Comparison of ENCODE assay signal across 8 cellular contexts in genomic region chr5:83718195-83718825, GRCh38. TPM values are rescaled to one million over a fixed set of nuclear protein-coding genes. Genes with fewer than 3 reads are reported as not detected.
DNase-seq lines count a peak whose midpoint lies in the region; TF ChIP-seq lines count a peak whose summit lies in the region.

No MANE protein-coding gene starts in this region.

- H3K27me3 Mint-ChIP-seq in H9 (ENCODE audit: low read depth): peaks cover 3% of the 10 kb centered on the region

- peaks cover 7% of the 10 kb centered on the region for H3K23me2 ChIP-seq in H9 (ENCODE audit: insufficient read length, low read depth, low read length, poor library complexity, severe bottlenecking)

- no peak overlapping the region for H3K27ac Mint-ChIP-seq in H9

- TF ChIP-seq CTCF in H9 (conservative IDR thresholded peaks at IDR 0.05): peak; percentile 90
- TF ChIP-seq CTCF in breast epithelium (IDR thresholded peaks at IDR 0.05): peak; percentile 22 to 67 (median 59)
- peak; percentile 42 to 74 (median 70) for TF ChIP-seq CTCF in testis (IDR thresholded peaks at IDR 0.05)

- H2BK20ac ChIP-seq in H9 (ENCODE audit: low read depth, low read length, poor library complexity, severe bottlenecking): no peak overlapping the region

- H2AK5ac ChIP-seq in H9 (ENCODE audit: insufficient read length, low read length): no peak overlapping the region

- H3K9me3 Mint-ChIP-seq in H9: no peaks in the 10 kb centered on the region; a peak in 1 of 5 replicates

- no peak overlapping the region for H3T11ph ChIP-seq in H9 (ENCODE audit: low read length)

- no peak overlapping the region for H3K9ac ChIP-seq in H9 (ENCODE audit: extremely low read depth, insufficient read length, low read length)
- H3K9ac ChIP-seq in NT2/D1 (ENCODE audit: insufficient read length, low read depth): no peak overlapping the region

- no peak overlapping the region for H4K8ac ChIP-seq in H9 (replicated peaks; ENCODE audit: insufficient read length, low read depth, low read length)

- H2BK15ac ChIP-seq in H9 (ENCODE audit: low read depth, low read length): no peak overlapping the region

- H4K5ac ChIP-seq in H9 (ENCODE audit: insufficient read length, low read depth, low read length): no peak overlapping the region

- H3K4me1 ChIP-seq in H9 (ENCODE audit: insufficient read depth, low read length) (peaks cover 13% of the 10 kb centered on the region), NT2/D1 (ENCODE audit: insufficient read depth, insufficient read length) (no peaks in the 10 kb centered on the region), breast epithelium (no peaks in the 10 kb centered on the region), testis (peaks cover 6% of the 10 kb centered on the region)

- no peak overlapping the region for H3K23ac ChIP-seq in H9 (ENCODE audit: insufficient read length, low read depth, low read length)

- WGBS in H9 (ENCODE audit: extremely low coverage, insufficient read length, low lambda C conversion rate): no CpG with 5 or more reads among the region's 6 CpGs
- WGBS in testis, 2 donors: 15 to 17% methylated on average over 6 of the region's 6 CpGs

- H3K27me3 ChIP-seq in H9 (ENCODE audit: insufficient read depth, low read length) (no peaks in the 10 kb centered on the region), NT2/D1 (ENCODE audit: insufficient read depth, insufficient read length) (peaks cover 4% of the 10 kb centered on the region), breast epithelium (no peaks in the 10 kb centered on the region), testis (no peaks in the 10 kb centered on the region)

- no peak overlapping the region for H2BK5ac ChIP-seq in H9 (ENCODE audit: insufficient read length, low read length)

- TF ChIP-seq RAD21 in Ishikawa (IDR thresholded peaks at IDR 0.05; ENCODE audit: low read depth): peak; percentile 86

- no peak overlapping the region for H2BK120ac ChIP-seq in H9 (ENCODE audit: low read depth, low read length, poor library complexity, severe bottlenecking)

- H3K9me3 ChIP-seq in H9 (ENCODE audit: control insufficient read depth, low read depth, low read length): no peaks in the 10 kb centered on the region
- no peaks in the 10 kb centered on the region for H3K9me3 ChIP-seq in NT2/D1 (ENCODE audit: insufficient read depth, low read length)
- no peaks in the 10 kb centered on the region for H3K9me3 ChIP-seq in breast epithelium
- no peaks in the 10 kb centered on the region for H3K9me3 ChIP-seq in testis

- H3K36me3 ChIP-seq in NT2/D1 (ENCODE audit: insufficient read depth, insufficient read length, low read length) (no peaks in the 10 kb centered on the region), breast epithelium (no peaks in the 10 kb centered on the region), testis (ENCODE audit: low read depth, missing control alignments) (no peaks in the 10 kb centered on the region)

- no peaks in the 10 kb centered on the region for H3K79me1 ChIP-seq in H9 (ENCODE audit: insufficient read depth, low read depth, low read length, poor library complexity, severe bottlenecking)

- no peak overlapping the region for H2AFZ ChIP-seq in H9 (ENCODE audit: low read length)

- no peak overlapping the region for H4K91ac ChIP-seq in H9 (ENCODE audit: insufficient read length, low read depth, low read length)

- H3K36me3 Mint-ChIP-seq in H9 (ENCODE audit: insufficient read depth in 1 of 3, low read depth in 3 of 3): no peaks in the 10 kb centered on the region; a peak in 1 of 7 replicates

- DNase-seq in stimulated activated CD4-positive, alpha-beta T cell treated with anti-CD3 and anti-CD28 coated beads, Interleukin-15, amount 100 ng/mL, for 24 hours: peak; percentile 29
- DNase-seq in stimulated activated CD4-positive, alpha-beta T cell treated with anti-CD3 and anti-CD28 coated beads, Interleukin-4, amount 100 ng/mL, for 4 hours: no peak
- DNase-seq in H9: peak; percentile 50
- peak; percentile 36 for DNase-seq in NT2/D1 (ENCODE audit: low read depth, low spot score)
- no peak for DNase-seq in breast epithelium (ENCODE audit: low spot score in 2 of 2)
- peak; percentile 76 for DNase-seq in kidney glomerular epithelial cell (lab: John Stamatoyannopoulos, UW)
- peak; percentile 49 for DNase-seq in testis

- no peak overlapping the region for H3K27ac ChIP-seq in H9 (ENCODE audit: insufficient read length, low read depth, low read length)
- H3K27ac ChIP-seq in breast epithelium: no peak overlapping the region
- H3K27ac ChIP-seq in testis: no peak overlapping the region

- H3K4me3 ChIP-seq in NT2/D1 (ENCODE audit: insufficient read length, low read depth) (no peak overlapping the region), breast epithelium (no peak overlapping the region), testis (no peak overlapping the region)

- H3K56ac ChIP-seq in H9 (ENCODE audit: insufficient read length, low read depth, low read length): no peak overlapping the region

- TF ChIP-seq POLR2A in breast epithelium (IDR thresholded peaks at IDR 0.05): no peak
- no peak for TF ChIP-seq POLR2A in testis (IDR thresholded peaks at IDR 0.05)

- intact Hi-C loops in breast epithelium (cut with DNase I; ENCODE audit: low total_unique reads) (loop anchor here (5.0 kb wide), 1 partner anchor 639 kb away; no protein-coding TSS in a partner anchor), testis (cut with DNase I; ENCODE audit: low total_unique reads) (no loop called here)

- H3K4me2 ChIP-seq in H9 (ENCODE audit: insufficient read depth, insufficient read length, low read length): no peak overlapping the region

- H3K4me1 Mint-ChIP-seq in H9: peaks cover 34 to 44% of the 10 kb centered on the region in 2 experiments

- H3K4me3 Mint-ChIP-seq in H9: no peak overlapping the region

- no peaks in the 10 kb centered on the region for H4K20me1 ChIP-seq in H9 (ENCODE audit: control insufficient read depth, insufficient read depth, insufficient read length)

- H3K4ac ChIP-seq in H9 (ENCODE audit: low read depth, low read length): no peak overlapping the region

- no peaks in the 10 kb centered on the region for H3K79me2 ChIP-seq in H9 (ENCODE audit: insufficient read depth, low read length)

- no peak overlapping the region for H2BK12ac ChIP-seq in H9 (ENCODE audit: insufficient read length, low read depth, low read length)

- no peak for TF ChIP-seq EP300 in Ishikawa (IDR thresholded peaks at IDR 0.05; ENCODE audit: borderline replicate concordance)

- H3K14ac ChIP-seq in H9 (ENCODE audit: insufficient read depth, low read length): no peak overlapping the region

- H3K18ac ChIP-seq in H9 (ENCODE audit: insufficient read length, low read depth, low read length): no peak overlapping the region

TF ChIP-seq in Ishikawa, 13 proteins besides CTCF, POLR2A, EP300 and RAD21:
- TF ChIP-seq TCF12 (IDR thresholded peaks at IDR 0.05; ENCODE audit: low read depth): no peak
- TF ChIP-seq FOXM1 (IDR thresholded peaks at IDR 0.05; ENCODE audit: borderline replicate concordance, low read depth): no peak
- TF ChIP-seq NFIC (IDR thresholded peaks at IDR 0.05): no peak
- TF ChIP-seq YY1 (IDR thresholded peaks at IDR 0.05; ENCODE audit: low read depth): no peak
- no peak for TF ChIP-seq EGR1 (IDR thresholded peaks at IDR 0.05)
- TF ChIP-seq CREB1 (IDR thresholded peaks at IDR 0.05; ENCODE audit: low read depth): no peak
- TF ChIP-seq ZBTB7A (IDR thresholded peaks at IDR 0.05; ENCODE audit: low read depth): no peak
- TF ChIP-seq TAF1 (IDR thresholded peaks at IDR 0.05; ENCODE audit: low read depth): no peak
- no peak for TF ChIP-seq REST (IDR thresholded peaks at IDR 0.05; ENCODE audit: low read depth)
- TF ChIP-seq CEBPB (IDR thresholded peaks at IDR 0.05): no peak
- no peak for TF ChIP-seq USF1 (IDR thresholded peaks at IDR 0.05)
- TF ChIP-seq MAX (IDR thresholded peaks at IDR 0.05): no peak
- no peak for TF ChIP-seq TEAD4 (IDR thresholded peaks at IDR 0.05)

RNA-seq across cellular contexts. Expression of gene HAPLN1, which starts 2.3 kb away (rescaled TPM):
- total RNA-seq in H9 (2021) (0.22 and 0.72 TPM in 2 replicates), breast epithelium (not detected), testis (not detected)
- not detected for polyA plus RNA-seq in testis (ENCODE audit: insufficient read depth, low read depth, low replicate concordance)

Comparison
In these comparisons a context has a peak if more than half of its experiments do, and no peak if none do; other contexts are left out.
1. DNase-seq: peak in stimulated activated CD4-positive, alpha-beta T cell treated with anti-CD3 and anti-CD28 coated beads, Interleukin-15, amount 100 ng/mL, for 24 hours (single experiment), H9 (single experiment), NT2/D1 (single experiment), kidney glomerular epithelial cell (single experiment) and testis (single experiment); none in stimulated activated CD4-positive, alpha-beta T cell treated with anti-CD3 and anti-CD28 coated beads, Interleukin-4, amount 100 ng/mL, for 4 hours (0 of 2) and breast epithelium (0 of 2).
2. Peak in every context shown above with its lines, with median percentiles within 50 percentile points of each other: CTCF ChIP-seq.